ENCODE assay signal across 34 cellular contexts in genomic region chr15:65175511-65175910, GRCh38. TPM values are rescaled to one million over a fixed set of nuclear protein-coding genes. Genes with fewer than 3 reads are reported as not detected.
"Had no signal": no experiment of that assay in that cellular context is flagged by ENCODE, and none has a peak within 500 bp of the region (broad histone marks: within the 10 kb centered on the region; RNA-seq: fewer than 3 reads in every experiment).

No MANE protein-coding gene starts in this region.

- H3K36me3 Mint-ChIP-seq: natural killer cell had no signal

- H3K27ac Mint-ChIP-seq: activated CD4-positive, alpha-beta T cell treated with anti-CD3 and anti-CD28 coated beads for 36 hours; activated CD8-positive, alpha-beta memory T cell treated with anti-CD3 and anti-CD28 coated beads, Interleukin-2, amount 10 ng/mL, durations not matched to agents 7 days and 5 days; activated CD8-positive, alpha-beta T cell treated with anti-CD3 and anti-CD28 coated beads, Interleukin-2, amount 10 ng/mL, durations not matched to agents 7 days and 5 days; activated T-helper 2 cell treated with anti-CD3 and anti-CD28 coated beads, Interferon-gamma antibody, Interleukin-2, Interleukin-4, amounts not matched to agents 10 μg/mL and 5 μg/mL and 100 μg/mL, durations not matched to agents 14 hours and 24 hours and 36 hours; neural progenitor cell; stimulated activated memory B cell treated with anti-CD40 and anti-IgM and Interleukin-4, amounts not matched to agents 10 μg/mL and 1 μg/mL and 100 μg/mL, for 72 hours; T-cell; T-helper 2 cell treated with Interferon-gamma antibody and Interleukin-4, amounts not matched to agents 5 μg/mL and 100 μg/mL, for 36 hours had no signal

- H2AFZ ChIP-seq: hepatocyte, neural progenitor cell had no signal

- ATAC-seq: activated CD4-positive, alpha-beta T cell treated with anti-CD3 and anti-CD28 coated beads for 36 hours; activated CD8-positive, alpha-beta memory T cell treated with anti-CD3 and anti-CD28 coated beads, Interleukin-2, amount 10 ng/mL, durations not matched to agents 7 days and 5 days; activated CD8-positive, alpha-beta T cell treated with anti-CD3 and anti-CD28 coated beads, Interleukin-2, amount 10 ng/mL, durations not matched to agents 7 days and 5 days; left colon; natural killer cell; stimulated activated memory B cell treated with anti-CD40 and anti-IgM and Interleukin-4, amounts not matched to agents 10 μg/mL and 1 μg/mL and 100 μg/mL, for 72 hours; stimulated activated naive CD8-positive, alpha-beta T cell treated with anti-CD3 and anti-CD28 coated beads, Interleukin-15, amount 100 ng/mL, for 72 hours; T-cell had no signal

- H3K4me2 ChIP-seq: hepatocyte, neural progenitor cell had no signal

- H3K4me1 ChIP-seq: neural progenitor cell had no signal

- H3K9me3 ChIP-seq: sigmoid colon, upper lobe of left lung, vagina had no signal

- DNase-seq: activated CD4-positive, alpha-beta T cell treated with anti-CD3 and anti-CD28 coated beads for 36 hours; activated CD4-positive, CD25-positive, alpha-beta regulatory T cell; activated CD8-positive, alpha-beta memory T cell treated with anti-CD3 and anti-CD28 coated beads, Interleukin-2, amount 10 ng/mL, durations not matched to agents 7 days and 5 days; activated CD8-positive, alpha-beta T cell treated with anti-CD3 and anti-CD28 coated beads, Interleukin-2, amount 10 ng/mL, durations not matched to agents 7 days and 5 days; activated T-cell treated with anti-CD3 and anti-CD28 coated beads, Interleukin-2, amount 50 U/mL, for 48 hours; anterior cingulate cortex; effector CD8-positive, alpha-beta T cell; islet precursor cell; left colon; natural killer cell; occipital lobe; posterior cingulate gyrus; sigmoid colon; small intestine; stimulated activated CD4-positive, alpha-beta T cell treated with anti-CD3 and anti-CD28 coated beads, Interleukin-1b, Interleukin-23, amount 100 ng/mL, for 48 hours; stimulated activated CD4-positive, alpha-beta T cell treated with anti-CD3 and anti-CD28 coated beads, Interleukin-4, amount 100 ng/mL, for 4 hours; stimulated activated CD8-positive, alpha-beta memory T cell treated with anti-CD3 and anti-CD28 coated beads, Interleukin-4, amount 100 ng/mL, for 48 hours; stimulated activated naive CD8-positive, alpha-beta T cell treated with anti-CD3 and anti-CD28 coated beads, Interleukin-15, amount 100 ng/mL, for 72 hours; substantia nigra; T-cell; upper lobe of left lung had no signal

- H3K27me3 ChIP-seq: hepatocyte, neural progenitor cell, sigmoid colon, upper lobe of left lung, vagina had no signal

- H3K4me3 ChIP-seq: hepatocyte, neural progenitor cell, sigmoid colon, upper lobe of left lung, vagina had no signal

- H3K9ac ChIP-seq: neural progenitor cell had no signal

- FAIRE-seq: bronchial epithelial cell, colon, endometrium, frontal cortex, small intestine had no signal

- H3K4me1 Mint-ChIP-seq: natural killer cell; neural progenitor cell; stimulated activated naive CD8-positive, alpha-beta T cell treated with anti-CD3 and anti-CD28 coated beads, Interleukin-15, amount 100 ng/mL, for 72 hours had no signal

- H3K4me3 Mint-ChIP-seq: activated CD4-positive, alpha-beta T cell treated with anti-CD3 and anti-CD28 coated beads for 36 hours; activated CD8-positive, alpha-beta memory T cell treated with anti-CD3 and anti-CD28 coated beads, Interleukin-2, amount 10 ng/mL, durations not matched to agents 7 days and 5 days; activated CD8-positive, alpha-beta T cell treated with anti-CD3 and anti-CD28 coated beads, Interleukin-2, amount 10 ng/mL, durations not matched to agents 7 days and 5 days; activated naive CD4-positive, alpha-beta T cell treated with anti-CD3 and anti-CD28 coated beads, Interleukin-2, amount 50 U/mL, for 24 hours; natural killer cell; neural progenitor cell; stimulated activated memory B cell treated with anti-CD40 and anti-IgM and Interleukin-4, amounts not matched to agents 10 μg/mL and 1 μg/mL and 100 μg/mL, for 72 hours; stimulated activated naive CD8-positive, alpha-beta T cell treated with anti-CD3 and anti-CD28 coated beads, Interleukin-15, amount 100 ng/mL, for 72 hours; T-cell; T-helper 2 cell treated with Interferon-gamma antibody and Interleukin-4, amounts not matched to agents 5 μg/mL and 100 μg/mL, for 36 hours had no signal

- H3K27me3 Mint-ChIP-seq: activated CD4-positive, alpha-beta T cell treated with anti-CD3 and anti-CD28 coated beads for 36 hours; activated CD8-positive, alpha-beta memory T cell treated with anti-CD3 and anti-CD28 coated beads, Interleukin-2, amount 10 ng/mL, durations not matched to agents 7 days and 5 days; activated naive CD4-positive, alpha-beta T cell treated with anti-CD3 and anti-CD28 coated beads, Interleukin-2, amount 50 U/mL, for 24 hours; stimulated activated memory B cell treated with anti-CD40 and anti-IgM and Interleukin-4, amounts not matched to agents 10 μg/mL and 1 μg/mL and 100 μg/mL, for 72 hours; stimulated activated naive CD8-positive, alpha-beta T cell treated with anti-CD3 and anti-CD28 coated beads, Interleukin-15, amount 100 ng/mL, for 72 hours; T-cell had no signal

- H3K9me3 Mint-ChIP-seq: activated naive CD4-positive, alpha-beta T cell treated with anti-CD3 and anti-CD28 coated beads, Interleukin-2, amount 50 U/mL, for 24 hours; activated T-helper 2 cell treated with anti-CD3 and anti-CD28 coated beads, Interferon-gamma antibody, Interleukin-2, Interleukin-4, amounts not matched to agents 10 μg/mL and 5 μg/mL and 100 μg/mL, durations not matched to agents 14 hours and 24 hours and 36 hours; natural killer cell; neural progenitor cell; stimulated activated memory B cell treated with anti-CD40 and anti-IgM and Interleukin-4, amounts not matched to agents 10 μg/mL and 1 μg/mL and 100 μg/mL, for 72 hours; stimulated activated naive CD8-positive, alpha-beta T cell treated with anti-CD3 and anti-CD28 coated beads, Interleukin-15, amount 100 ng/mL, for 72 hours; T-cell; T-helper 2 cell treated with Interferon-gamma antibody and Interleukin-4, amounts not matched to agents 5 μg/mL and 100 μg/mL, for 36 hours had no signal

- H3K27ac ChIP-seq: epithelial cell of prostate, hepatocyte, neural progenitor cell, sigmoid colon, upper lobe of left lung, vagina had no signal

RNA-seq across cellular contexts. Expression of gene CILP, which starts 35.8 kb away (rescaled TPM):
- total RNA-seq: activated CD4-positive, alpha-beta T cell treated with anti-CD3 and anti-CD28 coated beads for 36 hours; dermis microvascular lymphatic vessel endothelial cell had no signal
